8 cellular contexts compared by ENCODE assay signal in the genomic region with DNA sequence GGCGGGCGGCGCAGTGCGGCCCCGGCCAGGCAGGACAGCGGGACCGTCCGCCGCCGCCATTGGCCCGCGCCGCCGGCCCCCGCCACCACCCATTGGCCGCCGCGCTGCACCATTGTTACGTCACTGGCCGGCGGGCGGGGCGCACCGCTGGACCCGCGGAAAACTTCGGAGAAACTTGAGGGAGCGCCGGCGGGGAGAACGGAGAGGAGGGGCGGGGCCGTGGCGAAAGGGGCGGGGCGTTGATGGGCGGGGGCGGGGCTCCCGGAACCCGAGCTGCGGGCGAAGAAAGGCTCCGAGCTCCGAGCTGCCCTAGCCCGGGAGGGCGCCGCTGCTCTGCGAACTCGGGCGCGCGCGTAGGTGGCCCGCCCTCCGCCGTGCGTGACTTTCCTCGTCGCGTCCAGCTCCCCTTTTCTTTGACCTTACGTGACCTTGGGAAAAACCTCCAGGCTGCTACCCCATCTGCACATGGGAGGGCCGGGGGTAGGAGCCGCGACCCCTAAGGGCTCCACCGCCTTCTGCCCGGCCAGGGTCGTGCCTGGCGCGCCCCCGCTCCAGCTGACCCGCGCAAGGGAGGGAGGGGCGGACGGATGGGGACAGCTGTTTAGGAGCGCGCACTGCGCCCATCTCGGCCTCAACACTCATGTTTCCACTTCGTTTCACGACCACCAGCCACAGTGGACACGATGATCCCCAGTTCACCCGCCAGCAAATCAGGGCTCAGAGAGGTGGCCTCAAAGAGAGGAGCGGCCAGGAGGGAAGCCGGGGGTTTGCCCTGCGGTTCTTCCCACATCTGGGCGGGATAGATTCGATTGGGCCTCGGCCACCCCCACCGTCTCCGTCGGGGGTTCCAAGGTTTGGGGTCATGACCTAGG. TPM values are rescaled to one million over a fixed set of nuclear protein-coding genes. Genes with fewer than 3 reads are reported as not detected.
DNase-seq lines count a peak whose midpoint lies in the region; ATAC-seq lines count a peak whose summit lies in the region.

A gene with protein sequence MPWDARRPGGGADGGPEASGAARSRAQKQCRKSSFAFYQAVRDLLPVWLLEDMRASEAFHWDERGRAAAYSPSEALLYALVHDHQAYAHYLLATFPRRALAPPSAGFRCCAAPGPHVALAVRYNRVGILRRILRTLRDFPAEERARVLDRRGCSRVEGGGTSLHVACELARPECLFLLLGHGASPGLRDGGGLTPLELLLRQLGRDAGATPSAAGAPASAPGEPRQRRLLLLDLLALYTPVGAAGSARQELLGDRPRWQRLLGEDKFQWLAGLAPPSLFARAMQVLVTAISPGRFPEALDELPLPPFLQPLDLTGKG (minus strand): TSS at position 33 of the 872 bp plus-strand sequence. CDS start 1,887 bp downstream, outside the sequence.

- ATAC-seq in GM18867 (IDR thresholded peaks at IDR 0.05; ENCODE audit: unreplicated experiment) = peak; percentile 78
- ATAC-seq in HG03103 (IDR thresholded peaks at IDR 0.05; ENCODE audit: low read depth, unreplicated experiment) = peak; percentile 77
- peak; percentile 88 for ATAC-seq in activated CD4-positive, CD25-positive, alpha-beta regulatory T cell treated with anti-CD3 and anti-CD28 coated beads, Interleukin-2, amount 50 U/mL, for 24 hours

- peak; percentile 57 for DNase-seq in A172 (ENCODE audit: low spot score)
- peak; percentile 88 for DNase-seq in NCI-H226
- DNase-seq in central memory CD4-positive, alpha-beta T cell = peak; percentile 71
- peak; percentile 91 for DNase-seq in iris pigment epithelial cell (ENCODE audit: low read depth)
- DNase-seq in smooth muscle cell of the brain vasculature (ENCODE audit: low read depth, low spot score) = peak; percentile 82

RNA-seq across cellular contexts. Expression of the gene that starts here (rescaled TPM):
- 23.6 and 25.5 TPM in 2 replicates for total RNA-seq in A172 (2014; rRNA removed; shearing (Covaris generic))

Comparison
In these comparisons a context has a peak if more than half of its experiments do, and no peak if none do; other contexts are left out.
1. Peak in every context shown above with its lines: DNase-seq and ATAC-seq.